In genomic region chr1:6491480-6491962, GRCh38 we compare ENCODE assay signal across 8 cellular contexts. TPM values are rescaled to one million over a fixed set of nuclear protein-coding genes. Genes with fewer than 3 reads are reported as not detected.
DNase-seq lines count a peak whose midpoint lies in the region; ATAC-seq and TF ChIP-seq lines count a peak whose summit lies in the region.

PLEKHG5 (minus strand) TSS chr1:6491667; CDS start chr1:6477571, 14,096 bp downstream.

- no peaks in the 10 kb centered on the region for H3K36me3 ChIP-seq in heart left ventricle

- H3K27me3 Mint-ChIP-seq in activated CD4-positive, alpha-beta T cell treated with anti-CD3 and anti-CD28 coated beads, Interleukin-2, amount 10 ng/mL, durations not matched to agents 24 days and 14 days: peaks cover 12% of the 10 kb centered on the region
- peaks cover 13% of the 10 kb centered on the region for H3K27me3 Mint-ChIP-seq in activated T-cell treated with anti-CD3 and anti-CD28 coated beads, Interleukin-2, amount 50 U/mL, for 72 hours (ENCODE audit: low read depth)

- no peaks in the 10 kb centered on the region for H3K36me3 Mint-ChIP-seq in activated CD4-positive, alpha-beta T cell treated with anti-CD3 and anti-CD28 coated beads, Interleukin-2, amount 10 ng/mL, durations not matched to agents 24 days and 14 days (ENCODE audit: low read depth)
- H3K36me3 Mint-ChIP-seq in activated T-cell treated with anti-CD3 and anti-CD28 coated beads, Interleukin-2, amount 50 U/mL, for 72 hours (ENCODE audit: insufficient read depth in 2 of 2): no peaks in the 10 kb centered on the region

- DNase-seq in activated CD4-positive, alpha-beta T cell treated with anti-CD3 and anti-CD28 coated beads, Interleukin-2, amount 10 ng/mL, durations not matched to agents 24 days and 14 days: no peak
- no peak for DNase-seq in activated CD4-positive, alpha-beta T cell treated with anti-CD3 and anti-CD28 coated beads, Interleukin-2, amount 50 U/mL, for 4 hours
- peak; percentile 22 to 40 for DNase-seq in activated T-cell treated with anti-CD3 and anti-CD28 coated beads, Interleukin-2, amount 50 U/mL, for 72 hours
- DNase-seq in heart left ventricle (peak in 1 of 5 donors; percentile 66), pulmonary artery endothelial cell (ENCODE audit: low read depth, low spot score) (peak; percentile 60), NCI-H2107 (lab: John Stamatoyannopoulos, UW) (no peak), ecto neural progenitor cell (ENCODE audit: low spot score) (no peak)

- no peaks in the 10 kb centered on the region for H3K9me3 Mint-ChIP-seq in activated CD4-positive, alpha-beta T cell treated with anti-CD3 and anti-CD28 coated beads, Interleukin-2, amount 10 ng/mL, durations not matched to agents 24 days and 14 days
- no peaks in the 10 kb centered on the region for H3K9me3 Mint-ChIP-seq in activated T-cell treated with anti-CD3 and anti-CD28 coated beads, Interleukin-2, amount 50 U/mL, for 72 hours

- peaks cover 3 to 81% (median 47%) of the 10 kb centered on the region in 12 donors for H3K4me1 ChIP-seq in heart left ventricle

- H3K4me1 Mint-ChIP-seq in activated CD4-positive, alpha-beta T cell treated with anti-CD3 and anti-CD28 coated beads, Interleukin-2, amount 10 ng/mL, durations not matched to agents 24 days and 14 days: peaks cover 15% of the 10 kb centered on the region
- peaks cover 13% of the 10 kb centered on the region for H3K4me1 Mint-ChIP-seq in activated T-cell treated with anti-CD3 and anti-CD28 coated beads, Interleukin-2, amount 50 U/mL, for 72 hours (ENCODE audit: low read depth)

- peak within 1 kb of the TSS; percentile 40 to 81 (median 64) for H3K4me3 ChIP-seq in heart left ventricle

- H3K27ac Mint-ChIP-seq in activated CD4-positive, alpha-beta T cell treated with anti-CD3 and anti-CD28 coated beads, Interleukin-2, amount 10 ng/mL, durations not matched to agents 24 days and 14 days: peak within 1 kb of the TSS; percentile 84
- peak within 1 kb of the TSS; percentile 36 for H3K27ac Mint-ChIP-seq in activated T-cell treated with anti-CD3 and anti-CD28 coated beads, Interleukin-2, amount 50 U/mL, for 72 hours

- H3K4me3 Mint-ChIP-seq in activated CD4-positive, alpha-beta T cell treated with anti-CD3 and anti-CD28 coated beads, Interleukin-2, amount 10 ng/mL, durations not matched to agents 24 days and 14 days: peak within 1 kb of the TSS; percentile 81
- peak within 1 kb of the TSS; percentile 85 to 86 for H3K4me3 Mint-ChIP-seq in activated T-cell treated with anti-CD3 and anti-CD28 coated beads, Interleukin-2, amount 50 U/mL, for 72 hours

- WGBS in heart left ventricle, 4 donors: 61 to 73% (median 67%) methylated on average over 6 of the region's 6 CpGs

- no peak for TF ChIP-seq CTCF in heart left ventricle (IDR thresholded peaks at IDR 0.05)

- no peaks in the 10 kb centered on the region for H3K9me3 ChIP-seq in heart left ventricle

- no peak for TF ChIP-seq POLR2A in heart left ventricle (IDR thresholded peaks at IDR 0.05)

- ATAC-seq in activated T-cell treated with anti-CD3 and anti-CD28 coated beads, Interleukin-2, amount 50 U/mL, for 72 hours (replicated peaks in 1 of 2): peak in 1 of 2 donors; percentile 23
- ATAC-seq in heart left ventricle: peak in 3 of 4 donors; percentile 5 to 46 (median 9)
- ATAC-seq in GM21515 (IDR thresholded peaks at IDR 0.05; ENCODE audit: unreplicated experiment): no peak

- intact Hi-C loops in activated CD4-positive, alpha-beta T cell treated with anti-CD3 and anti-CD28 coated beads, Interleukin-2, amount 10 ng/mL, durations not matched to agents 24 days and 14 days (cut with micrococcal nuclease): loop anchor here (5.0 kb wide), 1 partner anchor 61 kb away; the partner anchor contains the start of gene NOL9
- intact Hi-C loops in heart left ventricle (cut with DNase I): loop anchor here in 1 of 10 donors (10.0 kb wide), 1 partner anchor 133 kb away; the partner anchor contains the start of gene THAP3

- peaks cover 0 to 17% (median 0%) of the 10 kb centered on the region in 9 donors for H3K27me3 ChIP-seq in heart left ventricle

- H3K27ac ChIP-seq in heart left ventricle: peak within 1 kb of the TSS in 11 of 12 donors; percentile 64 to 86 (median 77)

RNA-seq across cellular contexts. Expression of gene PLEKHG5, which starts in this region (rescaled TPM):
- 1.3 and 1.9 TPM in 2 replicates for total RNA-seq in activated CD4-positive, alpha-beta T cell treated with anti-CD3 and anti-CD28 coated beads, Interleukin-2, amount 10 ng/mL, durations not matched to agents 24 days and 14 days
- total RNA-seq in activated T-cell treated with anti-CD3 and anti-CD28 coated beads, Interleukin-2, amount 50 U/mL, for 72 hours: 1 to 10 TPM; 2.6 to 3.2 TPM
- total RNA-seq in heart left ventricle (10 to 100 TPM; 10.8 to 20.2 (median 15.2) TPM), pulmonary artery endothelial cell (28.0 and 41.3 TPM in 2 replicates)
- polyA plus RNA-seq in heart left ventricle: 10 to 100 TPM in 1 of 2 donors, 1 to 10 TPM in 1; 7.2 to 18.5 TPM

Comparison
In these comparisons a context has a peak if more than half of its experiments do, and no peak if none do; other contexts are left out.
1. DNase-seq: peak in activated T-cell treated with anti-CD3 and anti-CD28 coated beads, Interleukin-2, amount 50 U/mL, for 72 hours (2 of 2) and pulmonary artery endothelial cell (single experiment); none in activated CD4-positive, alpha-beta T cell treated with anti-CD3 and anti-CD28 coated beads, Interleukin-2, amount 10 ng/mL, durations not matched to agents 24 days and 14 days (single experiment), activated CD4-positive, alpha-beta T cell treated with anti-CD3 and anti-CD28 coated beads, Interleukin-2, amount 50 U/mL, for 4 hours (0 of 2), NCI-H2107 (single experiment) and ecto neural progenitor cell (single experiment).